ENCODE assay signal across 15 cellular contexts in the genomic region with DNA sequence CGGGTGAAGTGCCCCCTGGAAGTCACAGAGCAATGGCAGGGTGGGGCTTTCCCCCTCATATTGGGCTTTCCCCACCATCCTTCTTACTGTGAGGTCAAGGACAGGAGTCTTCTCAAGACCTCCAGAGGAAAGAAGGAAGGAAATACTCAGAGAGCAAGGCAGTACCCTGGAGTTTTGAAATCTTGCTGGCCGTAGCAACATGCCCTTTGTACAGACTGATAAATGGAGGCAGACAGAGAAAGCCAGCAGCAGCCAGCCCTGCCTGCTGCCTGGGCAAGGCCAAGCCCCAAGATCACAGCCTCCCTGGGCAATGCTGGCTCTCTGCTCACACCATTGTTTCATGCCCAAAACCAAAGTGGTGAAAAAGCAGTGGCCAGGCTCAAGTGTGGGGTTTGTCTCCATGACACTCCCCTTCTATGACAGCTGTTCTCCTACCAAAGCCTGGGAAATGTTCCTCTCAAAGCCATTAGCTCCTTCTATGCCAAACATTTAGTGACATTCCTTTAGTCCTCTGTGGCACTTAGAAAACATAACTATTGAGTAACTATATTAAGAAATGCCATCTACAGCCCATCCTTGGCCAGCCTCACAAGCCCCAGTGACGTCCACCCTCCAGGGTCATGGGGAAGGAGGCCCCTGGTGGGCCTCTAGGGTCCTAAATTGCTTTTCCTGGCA.
"Had no signal": no experiment of that assay in that cellular context is flagged by ENCODE, and none has a peak within 500 bp of the region (broad histone marks: within the 10 kb centered on the region; RNA-seq: fewer than 3 reads in every experiment).

No MANE protein-coding gene starts in this region.

- H3K9me3 Mint-ChIP-seq: activated CD4-positive, alpha-beta memory T cell treated with anti-CD3 and anti-CD28 coated beads for 36 hours; activated naive CD4-positive, alpha-beta T cell treated with anti-CD3 and anti-CD28 coated beads, Interleukin-2, amount 50 U/mL, for 72 hours; activated T-cell treated with anti-CD3 and anti-CD28 coated beads, Interleukin-2, amount 50 U/mL, for 4 hours; nephron; stimulated activated naive B cell treated with anti-CD40 and anti-IgM and Interleukin-4, amounts not matched to agents 10 μg/mL and 1 μg/mL and 100 μg/mL, for 72 hours had no signal

- H3K27me3 ChIP-seq: ovary, suprapubic skin had no signal

- H3K4me3 ChIP-seq: ovary, smooth muscle cell, suprapubic skin had no signal

- H3K9me3 ChIP-seq: ovary, suprapubic skin had no signal

- H3K4me3 Mint-ChIP-seq: activated CD4-positive, alpha-beta memory T cell treated with anti-CD3 and anti-CD28 coated beads for 36 hours; activated T-cell treated with anti-CD3 and anti-CD28 coated beads, Interleukin-2, amount 50 U/mL, for 4 hours; nephron; stimulated activated naive B cell treated with anti-CD40 and anti-IgM and Interleukin-4, amounts not matched to agents 10 μg/mL and 1 μg/mL and 100 μg/mL, for 72 hours had no signal

- H3K27ac Mint-ChIP-seq: activated CD4-positive, alpha-beta memory T cell treated with anti-CD3 and anti-CD28 coated beads for 36 hours; activated naive CD4-positive, alpha-beta T cell treated with anti-CD3 and anti-CD28 coated beads, Interleukin-2, amount 50 U/mL, for 72 hours; nephron; stimulated activated naive B cell treated with anti-CD40 and anti-IgM and Interleukin-4, amounts not matched to agents 10 μg/mL and 1 μg/mL and 100 μg/mL, for 72 hours had no signal

- H3K4me2 ChIP-seq: smooth muscle cell had no signal

- H3K36me3 Mint-ChIP-seq: activated CD4-positive, alpha-beta memory T cell treated with anti-CD3 and anti-CD28 coated beads for 36 hours; activated naive CD4-positive, alpha-beta T cell treated with anti-CD3 and anti-CD28 coated beads, Interleukin-2, amount 50 U/mL, for 72 hours; stimulated activated naive B cell treated with anti-CD40 and anti-IgM and Interleukin-4, amounts not matched to agents 10 μg/mL and 1 μg/mL and 100 μg/mL, for 72 hours had no signal

- ATAC-seq: activated naive CD4-positive, alpha-beta T cell treated with anti-CD3 and anti-CD28 coated beads, Interleukin-2, amount 50 U/mL, for 72 hours; activated T-cell treated with anti-CD3 and anti-CD28 coated beads, Interleukin-2, amount 50 U/mL, for 4 hours; stimulated activated naive B cell treated with anti-CD40 and anti-IgM and Interleukin-4, amounts not matched to agents 10 μg/mL and 1 μg/mL and 100 μg/mL, for 72 hours had no signal

- H3K36me3 ChIP-seq: ovary, suprapubic skin had no signal

- H3K4me1 ChIP-seq: suprapubic skin had no signal

- H3K27ac ChIP-seq: ovary, suprapubic skin had no signal

- DNase-seq: activated CD4-positive, alpha-beta memory T cell treated with anti-CD3 and anti-CD28 coated beads for 36 hours; activated CD4-positive, alpha-beta T cell treated with anti-CD3 and anti-CD28 coated beads for 1 hour; activated effector memory CD4-positive, alpha-beta T cell treated with anti-CD3 and anti-CD28 coated beads, Interleukin-2, amount 50 U/mL, for 16 hours; activated T-cell treated with anti-CD3 and anti-CD28 coated beads, Interleukin-2, amount 50 U/mL, for 4 hours; effector CD8-positive, alpha-beta T cell; hippocampal formation; kidney glomerular epithelial cell; mammary epithelial cell; ovary; stimulated activated naive B cell treated with anti-CD40 and anti-IgM and Interleukin-4, amounts not matched to agents 10 μg/mL and 1 μg/mL and 100 μg/mL, for 72 hours; T1000 had no signal
